14 cellular contexts compared by ENCODE assay signal in genomic region chr6:71388068-71388744, GRCh38.
DNase-seq lines count a peak whose midpoint lies in the region; ATAC-seq, FAIRE-seq and TF ChIP-seq lines count a peak whose summit lies in the region.
"Had no signal": no experiment of that assay in that cellular context is flagged by ENCODE, and none has a peak within 500 bp of the region (broad histone marks: within the 10 kb centered on the region; RNA-seq: fewer than 3 reads in every experiment).

No MANE protein-coding gene starts in this region.

- H3F3A ChIP-seq in MM.1S (ENCODE audit: insufficient read depth, low read length): peaks cover 12% of the 10 kb centered on the region; the same call in 1 of the 2 replicates

- H3K9me3 ChIP-seq in MM.1S (replicated peaks; ENCODE audit: insufficient read depth, low read length): no peaks in the 10 kb centered on the region
- H3K9me3 ChIP-seq in left lung: no peaks in the 10 kb centered on the region
- H3K9me3 ChIP-seq in HepG2 (ENCODE audit: low read length): no peaks in the 10 kb centered on the region
- H3K9me3 ChIP-seq: esophagus muscularis mucosa had no signal

- TF ChIP-seq EP300 in HepG2 (IDR thresholded peaks at IDR 0.05; ENCODE audit: low read depth in 2 of 2, low read length in 2 of 2) (no peak), HepG2 (CRISPR knock-in tag; IDR thresholded peaks at IDR 0.05; ENCODE audit: borderline replicate concordance) (no peak)

- FAIRE-seq in HepG2 (lab: Jason Lieb, UNC): no peak

- H3K9me3 Mint-ChIP-seq in Calu3 (ENCODE audit: low read depth, unreplicated experiment) (peaks cover 4% of the 10 kb centered on the region), type B pancreatic cell (peaks cover 5% of the 10 kb centered on the region)
- H3K9me3 Mint-ChIP-seq in activated naive CD4-positive, alpha-beta T cell treated with anti-CD3 and anti-CD28 coated beads, Interleukin-2, amount 10 ng/mL, durations not matched to agents 7 days and 5 days: no peaks in the 10 kb centered on the region
- H3K9me3 Mint-ChIP-seq: activated naive CD4-positive, alpha-beta T cell treated with anti-CD3 and anti-CD28 coated beads for 36 hours had no signal

- intact Hi-C loops in Calu3 (cut with micrococcal nuclease; ENCODE audit: unreplicated experiment): loop anchor here (5.0 kb wide), 1 partner anchor 104 kb away; no protein-coding TSS in a partner anchor
- intact Hi-C loops in left lung (cut with DNase I): loop anchor here in 1 of 2 donors (10.0 kb wide), 1 partner anchor 117 kb away; no protein-coding TSS in a partner anchor
- intact Hi-C loops in HepG2 (cut with micrococcal nuclease; ENCODE audit: unreplicated experiment): no loop called here

- peaks cover 84% of the 10 kb centered on the region for H3K4me1 Mint-ChIP-seq in Calu3 (ENCODE audit: low read depth, unreplicated experiment)
- peaks cover 23% of the 10 kb centered on the region for H3K4me1 Mint-ChIP-seq in type B pancreatic cell (ENCODE audit: unreplicated experiment)
- H3K4me1 Mint-ChIP-seq in activated naive CD4-positive, alpha-beta T cell treated with anti-CD3 and anti-CD28 coated beads, Interleukin-2, amount 10 ng/mL, durations not matched to agents 7 days and 5 days: no peaks in the 10 kb centered on the region

- H3K4me3 ChIP-seq in MM.1S (ENCODE audit: low read length): no peak overlapping the region
- no peak overlapping the region for H3K4me3 ChIP-seq in left lung
- no peak overlapping the region for H3K4me3 ChIP-seq in HepG2 (replicated peaks in 1 of 3; ENCODE audit: insufficient read depth in 1 of 3, low read depth in 2 of 3, low read length in 3 of 3)
- H3K4me3 ChIP-seq: esophagus muscularis mucosa had no signal

- no TSS peak for BruUV-seq in Calu3 (replicated peaks; lab: Mats Ljungman, UMichigan)
- BruUV-seq in HepG2 (replicated peaks; lab: Mats Ljungman, UMichigan): no TSS peak

- no peaks in the 10 kb centered on the region for H3K27me3 ChIP-seq in MM.1S (replicated peaks; ENCODE audit: insufficient read depth, low read length)
- no peaks in the 10 kb centered on the region for H3K27me3 ChIP-seq in left lung
- no peaks in the 10 kb centered on the region for H3K27me3 ChIP-seq in HepG2 (ENCODE audit: control insufficient read depth in 1 of 2, insufficient read depth in 2 of 2, low read length in 2 of 2)
- H3K27me3 ChIP-seq: esophagus muscularis mucosa had no signal

- no peak for TF ChIP-seq POLR2A in HepG2 (IDR thresholded peaks at IDR 0.05; ENCODE audit: insufficient read depth in 1 of 2, low read depth in 2 of 2, low read length in 2 of 2)

- H3K79me2 ChIP-seq in MM.1S (ENCODE audit: low read length) (no peaks in the 10 kb centered on the region), HepG2 (ENCODE audit: insufficient read depth, low read length) (no peaks in the 10 kb centered on the region)

- ATAC-seq in GM21717 (IDR thresholded peaks at IDR 0.05; ENCODE audit: unreplicated experiment) (peak; percentile 44), left lung (peak; percentile 21), HepG2 (no peak)

- TF ChIP-seq CTCF in Calu3 (IDR thresholded peaks at IDR 0.05; ENCODE audit: unreplicated experiment): no peak
- no peak for TF ChIP-seq CTCF in MM.1S (IDR thresholded peaks at IDR 0.05; ENCODE audit: low read length)
- no peak for TF ChIP-seq CTCF in left lung (IDR thresholded peaks at IDR 0.05)
- TF ChIP-seq CTCF in HepG2 (CRISPR knock-in tag; IDR thresholded peaks at IDR 0.05): no peak
- no peak for TF ChIP-seq CTCF in type B pancreatic cell (conservative IDR thresholded peaks at IDR 0.05)

- POLR2A ChIA-PET in HepG2 (lab: Yijun Ruan, JAX): no interaction called here

- peak overlapping the region; percentile 69 for H3K27ac Mint-ChIP-seq in Calu3 (ENCODE audit: unreplicated experiment)
- H3K27ac Mint-ChIP-seq in type B pancreatic cell: no peak overlapping the region
- H3K27ac Mint-ChIP-seq in activated naive CD4-positive, alpha-beta T cell treated with anti-CD3 and anti-CD28 coated beads, Interleukin-2, amount 10 ng/mL, durations not matched to agents 7 days and 5 days: no peak overlapping the region
- H3K27ac Mint-ChIP-seq: activated naive CD4-positive, alpha-beta T cell treated with anti-CD3 and anti-CD28 coated beads for 36 hours; progenitor cell of endocrine pancreas had no signal

- no peak overlapping the region for H2AFZ ChIP-seq in MM.1S (ENCODE audit: low read length)
- H2AFZ ChIP-seq in HepG2 (ENCODE audit: low read length): no peak overlapping the region

- H3K4me2 ChIP-seq in MM.1S (ENCODE audit: low read depth, low read length) (peak overlapping the region; percentile 54; the same call in 1 of the 2 replicates), HepG2 (ENCODE audit: low read depth, low read length) (no peak overlapping the region)

- TF ChIP-seq RAD21 in HepG2 (CRISPR knock-in tag; IDR thresholded peaks at IDR 0.05): no peak

- H3K27ac ChIP-seq in MM.1S (ENCODE audit: low read length): peak overlapping the region; percentile 36; the same call in 1 of the 2 replicates
- peak overlapping the region; percentile 21 to 45 for H3K27ac ChIP-seq in left lung
- H3K27ac ChIP-seq in HepG2 (ENCODE audit: extremely low read length, insufficient read depth, low read length): no peak overlapping the region

- H3K9ac ChIP-seq in MM.1S (ENCODE audit: low read length): no peak overlapping the region
- no peak overlapping the region for H3K9ac ChIP-seq in HepG2 (ENCODE audit: insufficient read depth, low read depth, low read length)

- DNase-seq in Calu3 (no peak), MM.1S (peak; percentile 60), left lung (no peak), HepG2 (ENCODE audit: low spot score) (no peak), AML-193 (lab: John Stamatoyannopoulos, UW) (no peak), type B pancreatic cell (ENCODE audit: extremely low spot score, unreplicated experiment) (no peak)
- no peak for DNase-seq in activated naive CD4-positive, alpha-beta T cell treated with anti-CD3 and anti-CD28 coated beads, Interleukin-2, amount 10 ng/mL, durations not matched to agents 7 days and 5 days
- DNase-seq: activated naive CD4-positive, alpha-beta T cell treated with anti-CD3 and anti-CD28 coated beads for 36 hours; DMS153; NCI-H1092; Right ventricle myocardium superior had no signal

- H3K36me3 ChIP-seq in MM.1S (replicated peaks; ENCODE audit: insufficient read depth, low read length) (no peaks in the 10 kb centered on the region), left lung (no peaks in the 10 kb centered on the region), HepG2 (replicated peaks in 1 of 2; ENCODE audit: control insufficient read depth in 1 of 2, insufficient read depth in 2 of 2, low read length in 2 of 2) (no peaks in the 10 kb centered on the region)

- in situ Hi-C loops in HepG2 (cut with HindIII; ENCODE audit: extremely low pct_ligation_motif_present, low pct_unique_long_range_greater_than_20kb): loop anchor here (10.0 to 25.0 kb wide), 2 partner anchors 117 to 699 kb away; no protein-coding TSS in a partner anchor

- H4K20me1 ChIP-seq in MM.1S (ENCODE audit: insufficient read depth, low read length): no peaks in the 10 kb centered on the region
- H4K20me1 ChIP-seq in HepG2 (ENCODE audit: insufficient read depth, low read length): no peaks in the 10 kb centered on the region

- no peaks in the 10 kb centered on the region for H3K9me2 ChIP-seq in MM.1S (replicated peaks; ENCODE audit: insufficient read depth, low read length)

- no peak overlapping the region for H3K4me3 Mint-ChIP-seq in Calu3 (ENCODE audit: low read depth, unreplicated experiment)
- H3K4me3 Mint-ChIP-seq in type B pancreatic cell: no peak overlapping the region
- H3K4me3 Mint-ChIP-seq in activated naive CD4-positive, alpha-beta T cell treated with anti-CD3 and anti-CD28 coated beads, Interleukin-2, amount 10 ng/mL, durations not matched to agents 7 days and 5 days: no peak overlapping the region
- H3K4me3 Mint-ChIP-seq: activated naive CD4-positive, alpha-beta T cell treated with anti-CD3 and anti-CD28 coated beads for 36 hours had no signal

- WGBS in HepG2 (ENCODE audit: low lambda C conversion rate): 38% methylated on average over 1 of the region's 1 CpG

- CTCF ChIA-PET in Calu3 (lab: Charles Lee) (interaction anchor here (0.9 to 1.2 kb wide), 4 partner anchors 16 to 122 kb away, joined by 3 to 4 read pairs (median 4); no protein-coding TSS in a partner anchor), HepG2 (lab: Yijun Ruan, JAX; ENCODE audit: low intra/inter-chr PET ratio, low total read pairs) (no interaction called here)
- CTCF ChIA-PET in activated naive CD4-positive, alpha-beta T cell treated with anti-CD3 and anti-CD28 coated beads, Interleukin-2, amount 10 ng/mL, durations not matched to agents 7 days and 5 days (lab: Charles Lee): no interaction called here

- no peaks in the 10 kb centered on the region for H3K27me3 Mint-ChIP-seq in Calu3 (ENCODE audit: unreplicated experiment)
- H3K27me3 Mint-ChIP-seq in type B pancreatic cell: no peaks in the 10 kb centered on the region
- peaks cover 6% of the 10 kb centered on the region for H3K27me3 Mint-ChIP-seq in activated naive CD4-positive, alpha-beta T cell treated with anti-CD3 and anti-CD28 coated beads, Interleukin-2, amount 10 ng/mL, durations not matched to agents 7 days and 5 days
- H3K27me3 Mint-ChIP-seq: progenitor cell of endocrine pancreas had no signal

- H3K4me1 ChIP-seq in MM.1S (ENCODE audit: low read length) (peaks cover 28% of the 10 kb centered on the region), left lung (peaks cover 17 to 51% of the 10 kb centered on the region in 2 donors), HepG2 (ENCODE audit: insufficient read depth, low read length) (no peaks in the 10 kb centered on the region)

- peaks cover 69% of the 10 kb centered on the region for H3K36me3 Mint-ChIP-seq in Calu3 (ENCODE audit: insufficient read depth, unreplicated experiment)
- peaks cover 4% of the 10 kb centered on the region for H3K36me3 Mint-ChIP-seq in type B pancreatic cell
- H3K36me3 Mint-ChIP-seq in activated naive CD4-positive, alpha-beta T cell treated with anti-CD3 and anti-CD28 coated beads, Interleukin-2, amount 10 ng/mL, durations not matched to agents 7 days and 5 days: no peaks in the 10 kb centered on the region

TF ChIP-seq in HepG2, 621 proteins besides CTCF, POLR2A, EP300 and RAD21 (continues in another document):
- TF ChIP-seq ZNF597 (CRISPR knock-in tag; IDR thresholded peaks at IDR 0.05) (no peak), RFXANK (CRISPR knock-in tag; IDR thresholded peaks at IDR 0.05) (no peak), FOXJ3 (CRISPR knock-in tag; IDR thresholded peaks at IDR 0.05; ENCODE audit: borderline replicate concordance) (no peak), MTF1 (CRISPR knock-in tag; IDR thresholded peaks at IDR 0.05) (no peak), XRCC5 (optimal IDR thresholded peaks at IDR 0.05; ENCODE audit: low read length) (no peak)
